In genomic region chr18:67485655-67486054, GRCh38 we compare ENCODE assay signal across 21 cellular contexts. TPM values are rescaled to one million over a fixed set of nuclear protein-coding genes. Genes with fewer than 3 reads are reported as not detected.
DNase-seq lines count a peak whose midpoint lies in the region; FAIRE-seq and TF ChIP-seq lines count a peak whose summit lies in the region.
"Had no signal": no experiment of that assay in that cellular context is flagged by ENCODE, and none has a peak within 500 bp of the region (broad histone marks: within the 10 kb centered on the region; RNA-seq: fewer than 3 reads in every experiment).

No MANE protein-coding gene starts in this region.

- no TSS peak for BruUV-seq in Caco-2 (replicated peaks; lab: Mats Ljungman, UMichigan)

- peak; percentile 51 for DNase-seq in MV-4-11 (lab: John Stamatoyannopoulos, UW)
- DNase-seq in SK-N-MC (ENCODE audit: low read depth, low spot score) = peak; percentile 89
- peak; percentile 12 for DNase-seq in myocyte (ENCODE audit: low read depth)
- no peak for DNase-seq in esophagus squamous epithelium (lab: John Stamatoyannopoulos, UW)
- DNase-seq in Caco-2 = no peak
- DNase-seq in HTR-8/SVneo (ENCODE audit: insufficient read length, low spot score) = no peak
- DNase-seq: 8988T; AML-193; CD4-positive, alpha-beta T cell; CD8-positive, alpha-beta T cell; DMS 273 treated with DMSO at 0.1 percent for 48 hours; DMS153; DMS79 treated with DMSO at 0.1 percent for 48 hours; GF-D8 had no signal

- POLR2A ChIA-PET in Caco-2 (lab: Charles Lee) = no interaction called here

- no peaks in the 10 kb centered on the region for H3K36me3 ChIP-seq in SK-N-MC (ENCODE audit: insufficient read depth, low read length)
- no peaks in the 10 kb centered on the region for H3K36me3 ChIP-seq in esophagus squamous epithelium
- no peaks in the 10 kb centered on the region for H3K36me3 ChIP-seq in Caco-2 (ENCODE audit: control insufficient read depth, insufficient read depth, low read length)
- H3K36me3 ChIP-seq: BLaER1 treated with 17β-estradiol and CSF1 and Interleukin-3, amounts not matched to agents 10 nM and 100 nM had no signal

- 67 to 95% methylated on average over 3 of the region's 3 CpGs for WGBS in esophagus squamous epithelium, 2 donors

- CTCF ChIA-PET in Caco-2 (lab: Charles Lee) = no interaction called here

- H3K4me1 ChIP-seq in esophagus squamous epithelium (no peaks in the 10 kb centered on the region), Caco-2 (no peaks in the 10 kb centered on the region)

- H3K9me3 Mint-ChIP-seq in Caco-2 (ENCODE audit: unreplicated experiment) = no peaks in the 10 kb centered on the region
- H3K9me3 Mint-ChIP-seq: CD4-positive, alpha-beta T cell; CD8-positive, alpha-beta T cell had no signal

- FAIRE-seq in HTR-8/SVneo (lab: Jason Lieb, UNC) = no peak
- FAIRE-seq: A204.1, G401.6, GM12891, GM19239 had no signal

- no peak for TF ChIP-seq POLR2A in esophagus squamous epithelium (IDR thresholded peaks at IDR 0.05)

- H3K27me3 ChIP-seq in esophagus squamous epithelium = no peaks in the 10 kb centered on the region
- no peaks in the 10 kb centered on the region for H3K27me3 ChIP-seq in Caco-2 (replicated peaks; ENCODE audit: control insufficient read depth, insufficient read depth, low read length)
- H3K27me3 ChIP-seq: BLaER1 treated with 17β-estradiol and CSF1 and Interleukin-3, amounts not matched to agents 10 nM and 100 nM had no signal

- H3K9me3 ChIP-seq in SK-N-MC (ENCODE audit: low read depth, low read length) (no peaks in the 10 kb centered on the region), esophagus squamous epithelium (no peaks in the 10 kb centered on the region), Caco-2 (no peaks in the 10 kb centered on the region)
- H3K9me3 ChIP-seq: BLaER1 treated with 17β-estradiol and CSF1 and Interleukin-3, amounts not matched to agents 10 nM and 100 nM had no signal

- intact Hi-C loops in esophagus squamous epithelium (cut with DNase I) = no loop called here
- intact Hi-C loops in Caco-2 (cut with micrococcal nuclease; ENCODE audit: unreplicated experiment) = no loop called here

- H3K4me1 Mint-ChIP-seq in Caco-2 (ENCODE audit: low read depth, unreplicated experiment) = no peaks in the 10 kb centered on the region
- H3K4me1 Mint-ChIP-seq: B cell had no signal

- no peak overlapping the region for H3K27ac ChIP-seq in SK-N-MC
- no peak overlapping the region for H3K27ac ChIP-seq in esophagus squamous epithelium
- H3K27ac ChIP-seq: BLaER1 treated with 17β-estradiol and CSF1 and Interleukin-3, amounts not matched to agents 10 nM and 100 nM; C4-2B had no signal

- peak overlapping the region; percentile 18; the same call in 1 of the 2 replicates for H3K4me3 ChIP-seq in SK-N-MC
- H3K4me3 ChIP-seq in esophagus squamous epithelium = no peak overlapping the region
- H3K4me3 ChIP-seq in Caco-2 (ENCODE audit: low read depth, low read length) = no peak overlapping the region
- H3K4me3 ChIP-seq: BLaER1 treated with 17β-estradiol and CSF1 and Interleukin-3, amounts not matched to agents 10 nM and 100 nM had no signal

- TF ChIP-seq CTCF in esophagus squamous epithelium (IDR thresholded peaks at IDR 0.05) (no peak), Caco-2 (IDR thresholded peaks at IDR 0.05; ENCODE audit: insufficient read depth in 1 of 2, low read depth in 1 of 2, low read length in 1 of 2, severe bottlenecking in 1 of 2, unreplicated experiment in 1 of 2) (no peak)

- H3K36me3 Mint-ChIP-seq in Caco-2 (ENCODE audit: insufficient read depth, unreplicated experiment) = no peaks in the 10 kb centered on the region
- H3K36me3 Mint-ChIP-seq: CD8-positive, alpha-beta T cell had no signal

- H3K4me3 Mint-ChIP-seq in Caco-2 (ENCODE audit: unreplicated experiment) = no peak overlapping the region
- H3K4me3 Mint-ChIP-seq: B cell; CD4-positive, alpha-beta T cell; CD8-positive, alpha-beta T cell had no signal

- peaks cover 7% of the 10 kb centered on the region for H3K27me3 Mint-ChIP-seq in Caco-2 (ENCODE audit: insufficient read depth, unreplicated experiment)
- H3K27me3 Mint-ChIP-seq: B cell; CD4-positive, alpha-beta T cell had no signal

- H3K27ac Mint-ChIP-seq in Caco-2 (ENCODE audit: unreplicated experiment) = no peak overlapping the region
- H3K27ac Mint-ChIP-seq: B cell; CD4-positive, alpha-beta T cell; CD8-positive, alpha-beta T cell had no signal

- H3K9ac ChIP-seq in SK-N-MC (ENCODE audit: insufficient read length) = no peak overlapping the region
- H3K9ac ChIP-seq: BLaER1 treated with 17β-estradiol and CSF1 and Interleukin-3, amounts not matched to agents 10 nM and 100 nM had no signal

RNA-seq across cellular contexts. Expression of gene DSEL, which starts 30.9 kb away (rescaled TPM):
- total RNA-seq in myocyte (68.9 and 107 TPM in 2 replicates), esophagus squamous epithelium (1 to 10 TPM in 2 of 4 donors, under 1 TPM in 2; 0.45 to 5.7 (median 1.5) TPM), Caco-2 (2022) (0.16 and 0.18 TPM in 2 replicates)
- 12.0 TPM for polyA plus RNA-seq in myocyte (2012)

Comparison
In these comparisons a context has a peak if more than half of its experiments do, and no peak if none do; other contexts are left out.
1. DNase-seq: peak in MV-4-11 (single experiment), SK-N-MC (single experiment) and myocyte (single experiment); none in esophagus squamous epithelium (single experiment), Caco-2 (0 of 2) and HTR-8/SVneo (single experiment).
2. RNA of gene DSEL, which starts 30.9 kb away (total RNA-seq): 68.9 to 107 TPM in myocyte; 0.45 to 5.7 TPM in esophagus squamous epithelium and 0.16 to 0.18 TPM in Caco-2; every median in the first group is over 10 times any median in the second.